1 cellular context compared by ENCODE assay signal in the genomic region with DNA sequence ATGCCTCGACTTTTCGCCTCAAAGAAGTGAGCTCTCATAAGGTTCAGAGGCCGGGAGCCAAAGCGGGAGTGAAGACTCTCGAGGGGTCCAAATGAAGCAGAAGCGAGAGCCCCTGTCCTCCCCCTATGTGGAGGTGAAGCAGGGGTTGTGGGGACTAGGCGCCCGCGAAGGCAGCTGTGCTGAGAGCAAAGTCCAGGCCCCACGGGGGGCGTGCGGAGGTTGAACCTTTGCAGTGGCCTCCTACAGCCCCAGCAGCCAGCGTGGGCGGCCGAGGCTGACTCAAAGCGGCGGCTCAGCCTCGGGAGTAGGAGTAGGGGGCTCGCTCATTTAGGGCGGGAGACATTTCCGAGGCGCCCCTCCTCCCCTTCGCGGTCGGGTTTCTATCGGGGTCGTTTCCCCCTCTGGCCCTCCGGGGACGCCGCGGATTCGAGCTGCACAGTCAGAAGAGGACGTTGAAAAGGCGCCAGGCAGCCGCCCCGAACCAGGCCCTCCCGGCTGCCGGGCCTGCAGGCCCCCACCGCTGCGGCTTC.
TF ChIP-seq lines count a peak whose summit lies in the region.

No MANE protein-coding gene starts in this region.

TF ChIP-seq in GM12878, 131 proteins besides CTCF, POLR2A, EP300 and RAD21 (continued from another document):
- TF ChIP-seq, protein P1, sequence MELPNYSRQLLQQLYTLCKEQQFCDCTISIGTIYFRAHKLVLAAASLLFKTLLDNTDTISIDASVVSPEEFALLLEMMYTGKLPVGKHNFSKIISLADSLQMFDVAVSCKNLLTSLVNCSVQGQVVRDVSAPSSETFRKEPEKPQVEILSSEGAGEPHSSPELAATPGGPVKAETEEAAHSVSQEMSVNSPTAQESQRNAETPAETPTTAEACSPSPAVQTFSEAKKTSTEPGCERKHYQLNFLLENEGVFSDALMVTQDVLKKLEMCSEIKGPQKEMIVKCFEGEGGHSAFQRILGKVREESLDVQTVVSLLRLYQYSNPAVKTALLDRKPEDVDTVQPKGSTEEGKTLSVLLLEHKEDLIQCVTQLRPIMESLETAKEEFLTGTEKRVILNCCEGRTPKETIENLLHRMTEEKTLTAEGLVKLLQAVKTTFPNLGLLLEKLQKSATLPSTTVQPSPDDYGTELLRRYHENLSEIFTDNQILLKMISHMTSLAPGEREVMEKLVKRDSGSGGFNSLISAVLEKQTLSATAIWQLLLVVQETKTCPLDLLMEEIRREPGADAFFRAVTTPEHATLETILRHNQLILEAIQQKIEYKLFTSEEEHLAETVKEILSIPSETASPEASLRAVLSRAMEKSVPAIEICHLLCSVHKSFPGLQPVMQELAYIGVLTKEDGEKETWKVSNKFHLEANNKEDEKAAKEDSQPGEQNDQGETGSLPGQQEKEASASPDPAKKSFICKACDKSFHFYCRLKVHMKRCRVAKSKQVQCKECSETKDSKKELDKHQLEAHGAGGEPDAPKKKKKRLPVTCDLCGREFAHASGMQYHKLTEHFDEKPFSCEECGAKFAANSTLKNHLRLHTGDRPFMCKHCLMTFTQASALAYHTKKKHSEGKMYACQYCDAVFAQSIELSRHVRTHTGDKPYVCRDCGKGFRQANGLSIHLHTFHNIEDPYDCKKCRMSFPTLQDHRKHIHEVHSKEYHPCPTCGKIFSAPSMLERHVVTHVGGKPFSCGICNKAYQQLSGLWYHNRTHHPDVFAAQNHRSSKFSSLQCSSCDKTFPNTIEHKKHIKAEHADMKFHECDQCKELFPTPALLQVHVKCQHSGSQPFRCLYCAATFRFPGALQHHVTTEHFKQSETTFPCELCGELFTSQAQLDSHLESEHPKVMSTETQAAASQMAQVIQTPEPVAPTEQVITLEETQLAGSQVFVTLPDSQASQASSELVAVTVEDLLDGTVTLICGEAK (IDR thresholded peaks at IDR 0.05; ENCODE audit: borderline replicate concordance) = no peak
- TF ChIP-seq CHD1 (IDR thresholded peaks at IDR 0.05; ENCODE audit: low read depth, low read length) (no peak), HDAC2 (IDR thresholded peaks at IDR 0.05) (no peak), RELA (IDR thresholded peaks at IDR 0.05; ENCODE audit: borderline replicate concordance, partially characterized antibody) (no peak), ZNF217 (IDR thresholded peaks at IDR 0.05) (no peak; the same call in 1 of the 2 replicates), SRF (IDR thresholded peaks at IDR 0.05; ENCODE audit: low read depth in 2 of 2, low read length in 2 of 2) (no peak), SIX5 (IDR thresholded peaks at IDR 0.05; ENCODE audit: low read depth, low read length, severe bottlenecking) (no peak), MXI1 (IDR thresholded peaks at IDR 0.05; ENCODE audit: low read depth, low read length) (no peak), BMI1 (IDR thresholded peaks at IDR 0.05; ENCODE audit: borderline replicate concordance) (no peak), NBN (IDR thresholded peaks at IDR 0.05) (peak; percentile 45), CBX5 (IDR thresholded peaks at IDR 0.05; ENCODE audit: low read depth) (no peak), STAT3 (IDR thresholded peaks at IDR 0.05; ENCODE audit: low read depth, low read length) (no peak), SUZ12 (IDR thresholded peaks at IDR 0.05; ENCODE audit: unreplicated experiment) (no peak), BHLHE40 (IDR thresholded peaks at IDR 0.05; ENCODE audit: borderline replicate concordance in 1 of 2, low read depth in 2 of 2, low read length in 1 of 2) (peak in 1 of 2 experiments; percentile 65; a peak in 1 of 4 replicates), TCF7 (IDR thresholded peaks at IDR 0.05; ENCODE audit: borderline replicate concordance) (no peak)
- TF ChIP-seq, protein P2, sequence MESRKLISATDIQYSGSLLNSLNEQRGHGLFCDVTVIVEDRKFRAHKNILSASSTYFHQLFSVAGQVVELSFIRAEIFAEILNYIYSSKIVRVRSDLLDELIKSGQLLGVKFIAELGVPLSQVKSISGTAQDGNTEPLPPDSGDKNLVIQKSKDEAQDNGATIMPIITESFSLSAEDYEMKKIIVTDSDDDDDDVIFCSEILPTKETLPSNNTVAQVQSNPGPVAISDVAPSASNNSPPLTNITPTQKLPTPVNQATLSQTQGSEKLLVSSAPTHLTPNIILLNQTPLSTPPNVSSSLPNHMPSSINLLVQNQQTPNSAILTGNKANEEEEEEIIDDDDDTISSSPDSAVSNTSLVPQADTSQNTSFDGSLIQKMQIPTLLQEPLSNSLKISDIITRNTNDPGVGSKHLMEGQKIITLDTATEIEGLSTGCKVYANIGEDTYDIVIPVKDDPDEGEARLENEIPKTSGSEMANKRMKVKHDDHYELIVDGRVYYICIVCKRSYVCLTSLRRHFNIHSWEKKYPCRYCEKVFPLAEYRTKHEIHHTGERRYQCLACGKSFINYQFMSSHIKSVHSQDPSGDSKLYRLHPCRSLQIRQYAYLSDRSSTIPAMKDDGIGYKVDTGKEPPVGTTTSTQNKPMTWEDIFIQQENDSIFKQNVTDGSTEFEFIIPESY (IDR thresholded peaks at IDR 0.05) = no peak
TF ChIP-seq in GM12878: peak in this region for 22.
